ENCODE assay signal across 9 cellular contexts in the genomic region with DNA sequence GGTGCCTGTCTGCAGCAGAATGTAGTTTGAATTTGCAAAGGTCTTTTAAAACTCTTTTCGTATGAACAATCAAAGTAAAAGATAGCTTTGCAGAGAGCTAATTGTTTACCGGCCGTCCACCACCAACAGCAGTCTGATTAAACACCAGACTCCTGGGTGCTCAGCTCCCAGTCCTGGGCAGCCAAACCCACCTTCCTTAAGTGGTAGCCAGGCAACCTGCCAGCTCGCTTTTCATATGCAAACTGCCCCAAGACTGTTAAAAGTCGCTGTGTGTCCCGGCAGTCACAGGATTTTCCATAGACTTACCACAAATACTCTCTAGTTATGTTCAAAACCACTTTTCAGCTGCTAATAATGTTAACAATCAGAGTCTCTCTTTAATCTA. TPM values are rescaled to one million over a fixed set of nuclear protein-coding genes. Genes with fewer than 3 reads are reported as not detected.
DNase-seq lines count a peak whose midpoint lies in the region; ATAC-seq lines count a peak whose summit lies in the region.
"Had no signal": no experiment of that assay in that cellular context is flagged by ENCODE, and none has a peak within 500 bp of the region (broad histone marks: within the 10 kb centered on the region; RNA-seq: fewer than 3 reads in every experiment).

No MANE protein-coding gene starts in this region.

- H3K4me1 Mint-ChIP-seq in activated T-cell treated with anti-CD3 and anti-CD28 coated beads, Interleukin-2, amount 50 U/mL, for 24 hours (ENCODE audit: low read depth) = peaks cover 25% of the 10 kb centered on the region

- intact Hi-C loops in posterior vena cava (cut with DNase I) = no loop called here

- peaks cover under 1% of the 10 kb centered on the region for H3K9me3 Mint-ChIP-seq in activated T-cell treated with anti-CD3 and anti-CD28 coated beads, Interleukin-2, amount 50 U/mL, for 24 hours

- no peaks in the 10 kb centered on the region for H3K36me3 Mint-ChIP-seq in activated T-cell treated with anti-CD3 and anti-CD28 coated beads, Interleukin-2, amount 50 U/mL, for 24 hours (ENCODE audit: low read depth)

- peaks cover 81% of the 10 kb centered on the region for H3K27me3 Mint-ChIP-seq in activated T-cell treated with anti-CD3 and anti-CD28 coated beads, Interleukin-2, amount 50 U/mL, for 24 hours

- no peak overlapping the region for H3K4me3 Mint-ChIP-seq in activated T-cell treated with anti-CD3 and anti-CD28 coated beads, Interleukin-2, amount 50 U/mL, for 24 hours

- no peak overlapping the region for H3K27ac Mint-ChIP-seq in activated T-cell treated with anti-CD3 and anti-CD28 coated beads, Interleukin-2, amount 50 U/mL, for 24 hours
- H3K27ac Mint-ChIP-seq: stimulated activated naive CD8-positive, alpha-beta T cell treated with anti-CD3 and anti-CD28 coated beads, Interleukin-15, Interleukin-2, amounts not matched to agents 100 ng/mL and 50 ng/mL, for 24 hours had no signal

- ATAC-seq in GM18873 (IDR thresholded peaks at IDR 0.05; ENCODE audit: low FRiP score, unreplicated experiment) = no peak

- DNase-seq in DMS153 treated with DMSO at 0.1 percent for 48 hours (lab: John Stamatoyannopoulos, UW; ENCODE audit: unreplicated experiment) = peak; percentile 15
- peak; percentile 91 for DNase-seq in NCI-H526 (lab: John Stamatoyannopoulos, UW)
- DNase-seq in globus pallidus (ENCODE audit: low spot score) = peak; percentile 76
- DNase-seq in posterior vena cava (ENCODE audit: low spot score) = peak; percentile 70
- DNase-seq in activated T-cell treated with anti-CD3 and anti-CD28 coated beads, Interleukin-2, amount 50 U/mL, for 24 hours = no peak
- DNase-seq in cerebellar nuclear complex (lab: John Stamatoyannopoulos, UW) = no peak
- DNase-seq in AG20443 (ENCODE audit: low spot score) = no peak

RNA-seq across cellular contexts. Expression of a gene that starts 0.8 kb away (rescaled TPM):
- 100 to 1,000 TPM; 358 to 373 TPM for total RNA-seq in posterior vena cava

Comparison
In these comparisons a context has a peak if more than half of its experiments do, and no peak if none do; other contexts are left out.
1. DNase-seq: peak in DMS153 treated with DMSO at 0.1 percent for 48 hours (single experiment), NCI-H526 (2 of 2), globus pallidus (single experiment) and posterior vena cava (single experiment); none in activated T-cell treated with anti-CD3 and anti-CD28 coated beads, Interleukin-2, amount 50 U/mL, for 24 hours (single experiment), cerebellar nuclear complex (0 of 2) and AG20443 (single experiment).